In genomic region chr1:154970631-154971340, GRCh38 we compare ENCODE assay signal across 1 cellular context.
TF ChIP-seq lines count a peak whose summit lies in the region.

Gene SHC1 (minus strand): TSS chr1:154970747. CDS start chr1:154970526, 221 bp downstream.

TF ChIP-seq in K562, 482 proteins besides CTCF, POLR2A, EP300 and RAD21 (continued from another document and continues in another):
- TF ChIP-seq FIP1L1 (IDR thresholded peaks at IDR 0.05; ENCODE audit: low read depth, low read length, poor library complexity, severe bottlenecking), result no peak
- TF ChIP-seq, protein P1, sequence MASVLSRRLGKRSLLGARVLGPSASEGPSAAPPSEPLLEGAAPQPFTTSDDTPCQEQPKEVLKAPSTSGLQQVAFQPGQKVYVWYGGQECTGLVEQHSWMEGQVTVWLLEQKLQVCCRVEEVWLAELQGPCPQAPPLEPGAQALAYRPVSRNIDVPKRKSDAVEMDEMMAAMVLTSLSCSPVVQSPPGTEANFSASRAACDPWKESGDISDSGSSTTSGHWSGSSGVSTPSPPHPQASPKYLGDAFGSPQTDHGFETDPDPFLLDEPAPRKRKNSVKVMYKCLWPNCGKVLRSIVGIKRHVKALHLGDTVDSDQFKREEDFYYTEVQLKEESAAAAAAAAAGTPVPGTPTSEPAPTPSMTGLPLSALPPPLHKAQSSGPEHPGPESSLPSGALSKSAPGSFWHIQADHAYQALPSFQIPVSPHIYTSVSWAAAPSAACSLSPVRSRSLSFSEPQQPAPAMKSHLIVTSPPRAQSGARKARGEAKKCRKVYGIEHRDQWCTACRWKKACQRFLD (CRISPR knock-in tag; IDR thresholded peaks at IDR 0.05), result no peak
- TF ChIP-seq GTF2F1 (IDR thresholded peaks at IDR 0.05; ENCODE audit: low read depth, low read length), result no peak
- no peak for TF ChIP-seq NCOA2 (IDR thresholded peaks at IDR 0.05; ENCODE audit: partially characterized antibody in 2 of 2)
- TF ChIP-seq ARID4B (CRISPR knock-in tag; IDR thresholded peaks at IDR 0.05), result no peak; the same call in 1 of the 2 replicates
- 0 out of 2 replicates have a peak, but pooled peaks have one; percentile 27 for TF ChIP-seq NCOA1 (IDR thresholded peaks at IDR 0.05; ENCODE audit: low read depth)
- no peak for TF ChIP-seq NCOA6 (IDR thresholded peaks at IDR 0.05)
- 0 out of 4 replicates have a peak, but pooled peaks of 1 of the 2 experiments have one; percentile 37 for TF ChIP-seq RCOR1 (IDR thresholded peaks at IDR 0.05; ENCODE audit: borderline replicate concordance in 1 of 2, low read depth in 2 of 2, low read length in 2 of 2)
- no peak for TF ChIP-seq ZSCAN32 (CRISPR knock-in tag; IDR thresholded peaks at IDR 0.05)
- TF ChIP-seq ZNF76 (CRISPR knock-in tag; IDR thresholded peaks at IDR 0.05; ENCODE audit: borderline replicate concordance), result no peak
- TF ChIP-seq CHD2 (IDR thresholded peaks at IDR 0.05; ENCODE audit: low read depth, low read length), result no peak
- TF ChIP-seq TRIM28 (IDR thresholded peaks at IDR 0.05), result no peak
- peak; percentile 87 for TF ChIP-seq VEZF1 (CRISPR knock-in tag; IDR thresholded peaks at IDR 0.05)
- no peak for TF ChIP-seq SETDB1 (IDR thresholded peaks at IDR 0.05; ENCODE audit: low read length)
- TF ChIP-seq ZNF707 (CRISPR knock-in tag; conservative IDR thresholded peaks at IDR 0.05), result no peak
- no peak for TF ChIP-seq XRCC4 (IDR thresholded peaks at IDR 0.05; ENCODE audit: extremely low read depth, insufficient read depth, insufficient read length)
- TF ChIP-seq HES1 (IDR thresholded peaks at IDR 0.05; ENCODE audit: low read depth), result no peak
- TF ChIP-seq KHSRP (IDR thresholded peaks at IDR 0.05), result no peak
- TF ChIP-seq ZNF316 (IDR thresholded peaks at IDR 0.05), result peak; percentile 83
- no peak for TF ChIP-seq ZNF41 (CRISPR knock-in tag; conservative IDR thresholded peaks at IDR 0.05)
- TF ChIP-seq HNRNPL (IDR thresholded peaks at IDR 0.05; ENCODE audit: low read depth, low read length), result no peak
- TF ChIP-seq NBN (IDR thresholded peaks at IDR 0.05; ENCODE audit: low read depth), result no peak
- no peak for TF ChIP-seq THAP12 (CRISPR knock-in tag; IDR thresholded peaks at IDR 0.05)
- no peak for TF ChIP-seq MCM2 (IDR thresholded peaks at IDR 0.05; ENCODE audit: low read depth)
- TF ChIP-seq NR0B1 (IDR thresholded peaks at IDR 0.05; ENCODE audit: partially characterized antibody), result no peak
- TF ChIP-seq, protein P2, sequence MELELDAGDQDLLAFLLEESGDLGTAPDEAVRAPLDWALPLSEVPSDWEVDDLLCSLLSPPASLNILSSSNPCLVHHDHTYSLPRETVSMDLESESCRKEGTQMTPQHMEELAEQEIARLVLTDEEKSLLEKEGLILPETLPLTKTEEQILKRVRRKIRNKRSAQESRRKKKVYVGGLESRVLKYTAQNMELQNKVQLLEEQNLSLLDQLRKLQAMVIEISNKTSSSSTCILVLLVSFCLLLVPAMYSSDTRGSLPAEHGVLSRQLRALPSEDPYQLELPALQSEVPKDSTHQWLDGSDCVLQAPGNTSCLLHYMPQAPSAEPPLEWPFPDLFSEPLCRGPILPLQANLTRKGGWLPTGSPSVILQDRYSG (tag; conservative IDR thresholded peaks at IDR 0.05; ENCODE audit: low read depth), result no peak
- TF ChIP-seq FOXA3 (CRISPR knock-in tag; conservative IDR thresholded peaks at IDR 0.05 in 1 of 2, IDR thresholded peaks at IDR 0.05 in 1 of 2), result no peak
- TF ChIP-seq, protein P3, sequence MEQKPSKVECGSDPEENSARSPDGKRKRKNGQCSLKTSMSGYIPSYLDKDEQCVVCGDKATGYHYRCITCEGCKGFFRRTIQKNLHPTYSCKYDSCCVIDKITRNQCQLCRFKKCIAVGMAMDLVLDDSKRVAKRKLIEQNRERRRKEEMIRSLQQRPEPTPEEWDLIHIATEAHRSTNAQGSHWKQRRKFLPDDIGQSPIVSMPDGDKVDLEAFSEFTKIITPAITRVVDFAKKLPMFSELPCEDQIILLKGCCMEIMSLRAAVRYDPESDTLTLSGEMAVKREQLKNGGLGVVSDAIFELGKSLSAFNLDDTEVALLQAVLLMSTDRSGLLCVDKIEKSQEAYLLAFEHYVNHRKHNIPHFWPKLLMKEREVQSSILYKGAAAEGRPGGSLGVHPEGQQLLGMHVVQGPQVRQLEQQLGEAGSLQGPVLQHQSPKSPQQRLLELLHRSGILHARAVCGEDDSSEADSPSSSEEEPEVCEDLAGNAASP (IDR thresholded peaks at IDR 0.05), result no peak
- TF ChIP-seq PATZ1 (CRISPR knock-in tag; IDR thresholded peaks at IDR 0.05; ENCODE audit: borderline replicate concordance), result no peak
- TF ChIP-seq ZBED1 (IDR thresholded peaks at IDR 0.05), result no peak
- TF ChIP-seq BRD9 (IDR thresholded peaks at IDR 0.05; ENCODE audit: low read depth, partially characterized antibody), result peak; percentile 44
- TF ChIP-seq IRF2 (CRISPR knock-in tag; IDR thresholded peaks at IDR 0.05), result no peak
- TF ChIP-seq HOXB6 (CRISPR knock-in tag; IDR thresholded peaks at IDR 0.05; ENCODE audit: borderline replicate concordance), result no peak
- TF ChIP-seq ZNF143 (CRISPR knock-in tag; IDR thresholded peaks at IDR 0.05), result no peak
- TF ChIP-seq POLR2AphosphoS2 (IDR thresholded peaks at IDR 0.05; ENCODE audit: low read length), result no peak
- TF ChIP-seq ZNF436 (CRISPR knock-in tag; IDR thresholded peaks at IDR 0.05), result no peak
- TF ChIP-seq HNRNPLL (IDR thresholded peaks at IDR 0.05; ENCODE audit: low read depth, low read length, poor library complexity, severe bottlenecking), result no peak
- no peak for TF ChIP-seq ZEB2 (IDR thresholded peaks at IDR 0.05)
- no peak for TF ChIP-seq BRCA1 (IDR thresholded peaks at IDR 0.05)
- TF ChIP-seq BRCA1 (CRISPR knock-in tag; IDR thresholded peaks at IDR 0.05), result no peak
- no peak for TF ChIP-seq RNF2 (IDR thresholded peaks at IDR 0.05)
- TF ChIP-seq NKRF (IDR thresholded peaks at IDR 0.05; ENCODE audit: borderline replicate concordance), result no peak
- TF ChIP-seq CREB3L1 (IDR thresholded peaks at IDR 0.05; ENCODE audit: borderline replicate concordance, low read depth), result no peak
- no peak for TF ChIP-seq XRCC5 (IDR thresholded peaks at IDR 0.05; ENCODE audit: low read depth, low read length)
